21 cellular contexts compared by ENCODE assay signal in genomic region chr13:44278164-44278563, GRCh38.
DNase-seq lines count a peak whose midpoint lies in the region; ATAC-seq and TF ChIP-seq lines count a peak whose summit lies in the region.
"Had no signal": no experiment of that assay in that cellular context is flagged by ENCODE, and none has a peak within 500 bp of the region (broad histone marks: within the 10 kb centered on the region; RNA-seq: fewer than 3 reads in every experiment).

No MANE protein-coding gene starts in this region.

- no peaks in the 10 kb centered on the region for H3K9me2 ChIP-seq in Karpas-422 (replicated peaks; ENCODE audit: insufficient read depth, low read length)

- DNase-seq in activated CD8-positive, alpha-beta T cell treated with anti-CD3 and anti-CD28 coated beads, Interleukin-2, amount 10 ng/mL, durations not matched to agents 7 days and 5 days, result no peak
- DNase-seq in activated CD8-positive, alpha-beta T cell treated with anti-CD3 and anti-CD28 coated beads for 36 hours, result no peak
- no peak for DNase-seq in Karpas-422
- peak; percentile 68 for DNase-seq in dermis blood vessel endothelial cell
- DNase-seq in osteocyte (ENCODE audit: extremely low spot score, unreplicated experiment), result no peak
- no peak for DNase-seq in HuH-7 (ENCODE audit: low spot score)
- DNase-seq: activated CD8-positive, alpha-beta memory T cell treated with anti-CD3 and anti-CD28 coated beads, Interleukin-2, amount 10 ng/mL, durations not matched to agents 7 days and 5 days; HFFc6; KBM-7; kidney glomerular epithelial cell; NCI-H1092; NCI-H2081 treated with DMSO at 0.1 percent for 48 hours; NCI-H526 treated with DMSO at 0.1 percent for 48 hours; T1000 had no signal

- no peaks in the 10 kb centered on the region for H3K9me3 ChIP-seq in Karpas-422 (ENCODE audit: low read length)
- H3K9me3 ChIP-seq: suprapubic skin had no signal

- peaks cover 17% of the 10 kb centered on the region for H3K36me3 Mint-ChIP-seq in activated CD8-positive, alpha-beta T cell treated with anti-CD3 and anti-CD28 coated beads, Interleukin-2, amount 10 ng/mL, durations not matched to agents 7 days and 5 days (ENCODE audit: low read depth)
- H3K36me3 Mint-ChIP-seq in activated CD8-positive, alpha-beta T cell treated with anti-CD3 and anti-CD28 coated beads for 36 hours (ENCODE audit: low read depth), result no peaks in the 10 kb centered on the region
- H3K36me3 Mint-ChIP-seq in osteocyte (ENCODE audit: unreplicated experiment), result no peaks in the 10 kb centered on the region

- no peak overlapping the region for H3K4me2 ChIP-seq in Karpas-422 (ENCODE audit: low read depth, low read length, poor library complexity, severe bottlenecking)

- H2AFZ ChIP-seq in Karpas-422 (ENCODE audit: low read length), result peak overlapping the region; percentile 35; the same call in 1 of the 2 replicates

- H3K4me1 ChIP-seq in Karpas-422 (ENCODE audit: low read length), result peaks cover 77% of the 10 kb centered on the region

- no peaks in the 10 kb centered on the region for H3K9me3 Mint-ChIP-seq in activated CD8-positive, alpha-beta T cell treated with anti-CD3 and anti-CD28 coated beads, Interleukin-2, amount 10 ng/mL, durations not matched to agents 7 days and 5 days (ENCODE audit: insufficient read depth)
- H3K9me3 Mint-ChIP-seq in activated CD8-positive, alpha-beta T cell treated with anti-CD3 and anti-CD28 coated beads for 36 hours, result no peaks in the 10 kb centered on the region
- H3K9me3 Mint-ChIP-seq in osteocyte (ENCODE audit: unreplicated experiment), result no peaks in the 10 kb centered on the region
- H3K9me3 Mint-ChIP-seq: HFFc6 had no signal

- H4K20me1 ChIP-seq in Karpas-422 (ENCODE audit: insufficient read depth, low read depth, low read length), result no peaks in the 10 kb centered on the region

- no peaks in the 10 kb centered on the region for H3K36me3 ChIP-seq in Karpas-422 (ENCODE audit: insufficient read depth, low read length)
- H3K36me3 ChIP-seq: suprapubic skin had no signal

- CTCF ChIA-PET in activated CD8-positive, alpha-beta T cell treated with anti-CD3 and anti-CD28 coated beads, Interleukin-2, amount 10 ng/mL, durations not matched to agents 7 days and 5 days (lab: Charles Lee), result no interaction called here
- CTCF ChIA-PET in activated CD8-positive, alpha-beta T cell treated with anti-CD3 and anti-CD28 coated beads for 36 hours (lab: Charles Lee), result no interaction called here

- H3K79me2 ChIP-seq in Karpas-422 (ENCODE audit: low read length), result no peaks in the 10 kb centered on the region

- no peak overlapping the region for H3K4me3 ChIP-seq in Karpas-422 (ENCODE audit: low read length)
- H3K4me3 ChIP-seq: suprapubic skin had no signal

- no peak for ATAC-seq in activated CD8-positive, alpha-beta T cell treated with anti-CD3 and anti-CD28 coated beads, Interleukin-2, amount 10 ng/mL, durations not matched to agents 7 days and 5 days
- no peak for ATAC-seq in activated CD8-positive, alpha-beta T cell treated with anti-CD3 and anti-CD28 coated beads for 36 hours
- ATAC-seq in HG03175 (IDR thresholded peaks at IDR 0.05; ENCODE audit: unreplicated experiment) (no peak), HG03442 (IDR thresholded peaks at IDR 0.05; ENCODE audit: unreplicated experiment) (no peak)
- ATAC-seq: activated CD4-positive, CD25-positive, alpha-beta regulatory T cell treated with anti-CD3 and anti-CD28 coated beads, Interleukin-2, amount 50 U/mL, for 24 hours; activated CD8-positive, alpha-beta memory T cell treated with anti-CD3 and anti-CD28 coated beads, Interleukin-2, amount 10 ng/mL, durations not matched to agents 7 days and 5 days; activated T-helper 17 cell treated with anti-CD3 and anti-CD28 coated beads, Interleukin-2, amount 50 U/mL, for 72 hours; esophagus mucosa had no signal

- H3K27me3 Mint-ChIP-seq in activated CD8-positive, alpha-beta T cell treated with anti-CD3 and anti-CD28 coated beads, Interleukin-2, amount 10 ng/mL, durations not matched to agents 7 days and 5 days (ENCODE audit: low read depth), result peaks cover 11% of the 10 kb centered on the region
- peaks cover 4% of the 10 kb centered on the region for H3K27me3 Mint-ChIP-seq in activated CD8-positive, alpha-beta T cell treated with anti-CD3 and anti-CD28 coated beads for 36 hours
- peaks cover 9% of the 10 kb centered on the region for H3K27me3 Mint-ChIP-seq in osteocyte (ENCODE audit: unreplicated experiment)

- 0 out of 2 replicates have a peak, but pooled peaks cover 4% of the 10 kb centered on the region for H3K27me3 ChIP-seq in Karpas-422 (ENCODE audit: low read length)
- H3K27me3 ChIP-seq: suprapubic skin had no signal

- peaks cover 36% of the 10 kb centered on the region for H3K4me1 Mint-ChIP-seq in activated CD8-positive, alpha-beta T cell treated with anti-CD3 and anti-CD28 coated beads, Interleukin-2, amount 10 ng/mL, durations not matched to agents 7 days and 5 days (ENCODE audit: low read depth)
- H3K4me1 Mint-ChIP-seq in activated CD8-positive, alpha-beta T cell treated with anti-CD3 and anti-CD28 coated beads for 36 hours (ENCODE audit: low read depth), result peaks cover 42% of the 10 kb centered on the region
- peaks cover 23% of the 10 kb centered on the region for H3K4me1 Mint-ChIP-seq in osteocyte (ENCODE audit: unreplicated experiment)

- no peak overlapping the region for H3K9ac ChIP-seq in Karpas-422 (ENCODE audit: low read length)

- no peak for TF ChIP-seq CTCF in activated CD8-positive, alpha-beta T cell treated with anti-CD3 and anti-CD28 coated beads for 36 hours (IDR thresholded peaks at IDR 0.05)
- no peak for TF ChIP-seq CTCF in osteocyte (IDR thresholded peaks at IDR 0.05)

- POLR2A ChIA-PET in activated CD8-positive, alpha-beta T cell treated with anti-CD3 and anti-CD28 coated beads, Interleukin-2, amount 10 ng/mL, durations not matched to agents 7 days and 5 days (lab: Charles Lee), result no interaction called here
- POLR2A ChIA-PET in activated CD8-positive, alpha-beta T cell treated with anti-CD3 and anti-CD28 coated beads for 36 hours (lab: Charles Lee), result no interaction called here

- no peak overlapping the region for H3K27ac ChIP-seq in Karpas-422 (ENCODE audit: low read length)
- H3K27ac ChIP-seq: suprapubic skin had no signal

- H3K27ac Mint-ChIP-seq in activated CD8-positive, alpha-beta T cell treated with anti-CD3 and anti-CD28 coated beads, Interleukin-2, amount 10 ng/mL, durations not matched to agents 7 days and 5 days, result peak overlapping the region; percentile 68
- no peak overlapping the region for H3K27ac Mint-ChIP-seq in activated CD8-positive, alpha-beta T cell treated with anti-CD3 and anti-CD28 coated beads for 36 hours
- peak overlapping the region; percentile 7 for H3K27ac Mint-ChIP-seq in osteocyte (ENCODE audit: unreplicated experiment)
- H3K27ac Mint-ChIP-seq: activated CD8-positive, alpha-beta memory T cell treated with anti-CD3 and anti-CD28 coated beads, Interleukin-2, amount 10 ng/mL, durations not matched to agents 7 days and 5 days; activated T-helper 17 cell treated with anti-CD3 and anti-CD28 coated beads, Interleukin-2, amount 50 U/mL, for 72 hours; HFFc6 had no signal

- intact Hi-C loops in activated CD8-positive, alpha-beta T cell treated with anti-CD3 and anti-CD28 coated beads for 36 hours (cut with micrococcal nuclease), result no loop called here

- no peak overlapping the region for H3K4me3 Mint-ChIP-seq in activated CD8-positive, alpha-beta T cell treated with anti-CD3 and anti-CD28 coated beads, Interleukin-2, amount 10 ng/mL, durations not matched to agents 7 days and 5 days
- no peak overlapping the region for H3K4me3 Mint-ChIP-seq in activated CD8-positive, alpha-beta T cell treated with anti-CD3 and anti-CD28 coated beads for 36 hours
- H3K4me3 Mint-ChIP-seq in osteocyte (ENCODE audit: unreplicated experiment), result no peak overlapping the region
- H3K4me3 Mint-ChIP-seq: activated CD8-positive, alpha-beta memory T cell treated with anti-CD3 and anti-CD28 coated beads, Interleukin-2, amount 10 ng/mL, durations not matched to agents 7 days and 5 days; activated T-helper 17 cell treated with anti-CD3 and anti-CD28 coated beads, Interleukin-2, amount 50 U/mL, for 72 hours; CD8-positive, alpha-beta memory T cell; HFFc6 had no signal
